In the genomic region with DNA sequence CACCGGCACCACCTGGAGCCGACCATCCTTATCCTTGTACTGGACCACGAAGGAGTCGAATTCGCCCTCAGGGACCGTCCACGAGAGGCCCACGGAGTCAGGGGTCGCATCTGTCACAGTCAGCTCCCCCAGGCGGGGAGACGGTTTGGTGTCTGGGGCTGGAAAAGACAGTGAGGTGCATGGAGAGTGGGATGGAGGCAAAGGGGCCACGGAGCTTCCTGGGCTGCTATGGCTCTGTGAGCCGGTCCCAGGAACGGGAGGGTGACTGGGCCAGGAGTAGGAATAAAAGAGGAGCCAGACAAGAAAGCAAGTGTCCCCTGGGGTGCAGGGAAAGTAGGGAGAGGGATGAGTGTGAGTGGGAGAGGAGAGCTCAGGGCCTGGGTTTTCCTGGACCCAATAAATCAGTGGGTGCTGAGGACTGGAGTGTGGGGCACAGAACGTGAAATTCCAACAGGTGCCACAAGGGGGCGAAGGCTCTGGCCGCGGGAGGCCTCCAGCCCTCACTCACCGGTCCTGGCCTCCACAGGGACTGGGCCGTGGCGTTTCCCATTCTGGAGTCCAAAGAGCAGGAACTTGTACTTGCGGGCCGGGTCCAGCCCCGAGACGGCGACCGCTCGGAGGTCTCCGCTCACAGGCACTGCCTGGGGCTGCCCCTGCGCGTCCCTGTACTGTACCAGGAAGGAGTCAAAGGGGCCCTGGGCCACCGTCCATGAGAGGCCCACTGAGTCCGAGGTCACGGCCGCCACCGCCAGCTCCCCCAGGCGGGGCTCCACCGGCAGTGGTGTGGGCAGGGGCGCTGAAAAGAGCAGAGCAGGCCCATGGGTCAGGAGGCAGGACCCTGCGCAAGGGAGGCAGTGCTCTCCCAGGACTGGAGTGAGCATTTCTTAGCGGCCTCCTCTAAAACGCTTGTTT, we compare ENCODE assay signal across 9 cellular contexts. TPM values are rescaled to one million over a fixed set of nuclear protein-coding genes. Genes with fewer than 3 reads are reported as not detected.
DNase-seq lines count a peak whose midpoint lies in the region; ATAC-seq lines count a peak whose summit lies in the region.
"Had no signal": no experiment of that assay in that cellular context is flagged by ENCODE, and none has a peak within 500 bp of the region (broad histone marks: within the 10 kb centered on the region; RNA-seq: fewer than 3 reads in every experiment).

No MANE protein-coding gene starts in this region.

- H3K27me3 Mint-ChIP-seq in activated CD8-positive, alpha-beta memory T cell treated with anti-CD3 and anti-CD28 coated beads, Interleukin-2, amount 10 ng/mL, durations not matched to agents 7 days and 5 days, result peaks cover 6% of the 10 kb centered on the region

- no peaks in the 10 kb centered on the region for H3K36me3 Mint-ChIP-seq in activated CD8-positive, alpha-beta memory T cell treated with anti-CD3 and anti-CD28 coated beads, Interleukin-2, amount 10 ng/mL, durations not matched to agents 7 days and 5 days

- H3K4me3 ChIP-seq in muscle layer of duodenum (ENCODE audit: low read depth in 1 of 2, low read length in 2 of 2), result no peak overlapping the region
- H3K4me3 ChIP-seq: skin epidermis had no signal

- H3K4me3 Mint-ChIP-seq in activated CD8-positive, alpha-beta memory T cell treated with anti-CD3 and anti-CD28 coated beads, Interleukin-2, amount 10 ng/mL, durations not matched to agents 7 days and 5 days, result no peak overlapping the region

- DNase-seq in NK-92 treated with Interleukin-12 subunit alpha and Interleukin-12 subunit beta, amount 100 ng/mL, for 24 hours (lab: John Stamatoyannopoulos, UW), result peak; percentile 28
- DNase-seq in NK-92 (lab: John Stamatoyannopoulos, UW; ENCODE audit: unreplicated experiment) (no peak), NCI-H526 treated with DMSO at 0.1 percent for 48 hours (lab: John Stamatoyannopoulos, UW) (peak; percentile 10), epidermal melanocyte (ENCODE audit: insufficient read length, low spot score) (peak; percentile 24)
- DNase-seq in activated CD8-positive, alpha-beta memory T cell treated with anti-CD3 and anti-CD28 coated beads, Interleukin-2, amount 10 ng/mL, durations not matched to agents 7 days and 5 days, result peak; percentile 67
- DNase-seq in stimulated activated CD8-positive, alpha-beta memory T cell treated with anti-CD3 and anti-CD28 coated beads, Interleukin-7, amount 100 ng/mL, for 24 hours (ENCODE audit: low read depth), result peak; percentile 40

- CTCF ChIA-PET in activated CD8-positive, alpha-beta memory T cell treated with anti-CD3 and anti-CD28 coated beads, Interleukin-2, amount 10 ng/mL, durations not matched to agents 7 days and 5 days (lab: Charles Lee), result interaction anchor here (0.9 to 1.9 kb wide), 7 partner anchors 21 to 200 kb away, joined by 3 to 5 read pairs (median 3); no protein-coding TSS in a partner anchor

- no peak overlapping the region for H3K27ac Mint-ChIP-seq in activated CD8-positive, alpha-beta memory T cell treated with anti-CD3 and anti-CD28 coated beads, Interleukin-2, amount 10 ng/mL, durations not matched to agents 7 days and 5 days

- no peaks in the 10 kb centered on the region for H3K4me1 Mint-ChIP-seq in activated CD8-positive, alpha-beta memory T cell treated with anti-CD3 and anti-CD28 coated beads, Interleukin-2, amount 10 ng/mL, durations not matched to agents 7 days and 5 days

- no peaks in the 10 kb centered on the region for H3K9me3 Mint-ChIP-seq in activated CD8-positive, alpha-beta memory T cell treated with anti-CD3 and anti-CD28 coated beads, Interleukin-2, amount 10 ng/mL, durations not matched to agents 7 days and 5 days (ENCODE audit: low read depth)

- H3K4me1 ChIP-seq in muscle layer of duodenum (ENCODE audit: control insufficient read depth in 1 of 2, insufficient read depth in 2 of 2, low read length in 2 of 2), result peaks cover 14 to 25% of the 10 kb centered on the region in 2 donors

- H3K9me3 ChIP-seq in muscle layer of duodenum (ENCODE audit: control insufficient read depth in 1 of 2, low read length in 2 of 2), result no peaks in the 10 kb centered on the region

- H3K36me3 ChIP-seq in muscle layer of duodenum (ENCODE audit: control insufficient read depth in 1 of 2, insufficient read depth in 2 of 2, low read length in 2 of 2), result peaks cover 0 to 5% of the 10 kb centered on the region in 2 donors

- no peaks in the 10 kb centered on the region for H3K27me3 ChIP-seq in muscle layer of duodenum (ENCODE audit: low read depth, low read length)

- ATAC-seq in activated CD8-positive, alpha-beta memory T cell treated with anti-CD3 and anti-CD28 coated beads, Interleukin-2, amount 10 ng/mL, durations not matched to agents 7 days and 5 days, result peak; percentile 81
- no peak for ATAC-seq in GM19023 (IDR thresholded peaks at IDR 0.05; ENCODE audit: unreplicated experiment)

- peak overlapping the region; percentile 62 for H3K27ac ChIP-seq in muscle layer of duodenum (ENCODE audit: low read length)

RNA-seq across cellular contexts. Expression of gene CYP21A2, which starts 9.9 kb away (rescaled TPM):
- under 1 TPM in 1 of 2 experiments, not detected in 1; 0.15 TPM for total RNA-seq in activated CD8-positive, alpha-beta memory T cell treated with anti-CD3 and anti-CD28 coated beads, Interleukin-2, amount 10 ng/mL, durations not matched to agents 7 days and 5 days

RNA-seq across cellular contexts. Expression of gene C4B, which starts 33.5 kb away (rescaled TPM):
- total RNA-seq in activated CD8-positive, alpha-beta memory T cell treated with anti-CD3 and anti-CD28 coated beads, Interleukin-2, amount 10 ng/mL, durations not matched to agents 7 days and 5 days, result 1 to 10 TPM; 3.5 to 5.5 TPM
